Comparison of ENCODE assay signal across 26 cellular contexts in the genomic region with DNA sequence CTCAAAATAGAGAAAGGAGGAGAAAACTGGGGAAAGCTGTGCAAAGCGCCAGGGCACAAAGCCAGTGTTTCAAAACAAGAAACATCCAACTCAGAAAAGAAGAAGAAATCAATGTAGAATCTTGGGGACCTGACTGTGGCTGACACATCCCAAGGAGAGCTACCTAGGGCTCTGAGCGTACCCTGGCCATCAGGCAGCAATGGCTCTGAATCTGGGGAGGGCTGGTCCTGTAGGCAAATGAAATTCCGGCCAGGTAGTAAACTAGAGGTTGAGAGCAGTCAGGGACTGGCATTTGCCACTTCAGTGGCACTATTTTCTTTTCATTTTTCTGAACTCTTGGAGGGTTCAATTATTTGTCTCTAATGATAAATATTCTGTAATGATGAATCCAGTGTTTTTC.
"Had no signal": no experiment of that assay in that cellular context is flagged by ENCODE, and none has a peak within 500 bp of the region (broad histone marks: within the 10 kb centered on the region; RNA-seq: fewer than 3 reads in every experiment).

No MANE protein-coding gene starts in this region.

- DNase-seq: colonic mucosa; cortex of kidney; effector CD8-positive, alpha-beta T cell; effector memory CD8-positive, alpha-beta T cell; endodermal cell; erythroblast; esophagus squamous epithelium; foreskin fibroblast; foreskin melanocyte; heart left ventricle; hypothalamus; left cardiac atrium; left lung; left ventricle myocardium superior; mammary epithelial cell; mucosa of descending colon; naive B cell; naive thymus-derived CD8-positive, alpha-beta T cell had no signal

- H3K27ac Mint-ChIP-seq: dendritic cell treated with granulocyte-macrophage colony-stimulating factor and Interleukin-4, amounts not matched to agents 40 ng/mL and 50 ng/mL, for 4 days; effector memory CD8-positive, alpha-beta T cell; endodermal cell; memory B cell; mesothelial cell of epicardium; naive B cell; naive thymus-derived CD8-positive, alpha-beta T cell had no signal

- H3K36me3 ChIP-seq: colonic mucosa, esophagus squamous epithelium, gastroesophageal sphincter, heart left ventricle, left lung had no signal

- H3K9me3 ChIP-seq: colonic mucosa, esophagus squamous epithelium, gastroesophageal sphincter, heart left ventricle, left lung, mucosa of descending colon had no signal

- H3K4me3 ChIP-seq: colonic mucosa, esophagus squamous epithelium, gastroesophageal sphincter, heart left ventricle, hepatocyte, left lung, lung, mucosa of descending colon had no signal

- ATAC-seq: effector memory CD8-positive, alpha-beta T cell; esophagus mucosa; gastroesophageal sphincter; heart left ventricle; left cardiac atrium; left lung; left ventricle myocardium superior; mucosa of descending colon; naive thymus-derived CD8-positive, alpha-beta T cell had no signal

- H3K27me3 ChIP-seq: colonic mucosa, esophagus squamous epithelium, gastroesophageal sphincter, heart left ventricle, hepatocyte, left lung had no signal

- H3K4me1 ChIP-seq: colonic mucosa, esophagus squamous epithelium, gastroesophageal sphincter, heart left ventricle, left lung had no signal

- H3K4me3 Mint-ChIP-seq: dendritic cell treated with granulocyte-macrophage colony-stimulating factor and Interleukin-4, amounts not matched to agents 40 ng/mL and 50 ng/mL, for 4 days; effector memory CD8-positive, alpha-beta T cell; endodermal cell; memory B cell; mesothelial cell of epicardium; naive B cell; naive thymus-derived CD8-positive, alpha-beta T cell had no signal

- H3K27me3 Mint-ChIP-seq: dendritic cell treated with granulocyte-macrophage colony-stimulating factor and Interleukin-4, amounts not matched to agents 40 ng/mL and 50 ng/mL, for 4 days; memory B cell had no signal

- H3K27ac ChIP-seq: colonic mucosa, epithelial cell of prostate, esophagus squamous epithelium, gastroesophageal sphincter, heart left ventricle, hepatocyte, left lung had no signal

- H3K36me3 Mint-ChIP-seq: memory B cell; mesothelial cell of epicardium; naive B cell; naive thymus-derived CD8-positive, alpha-beta T cell had no signal

- H3K4me1 Mint-ChIP-seq: memory B cell; mesothelial cell of epicardium; naive B cell; naive thymus-derived CD8-positive, alpha-beta T cell had no signal

- H3K9me3 Mint-ChIP-seq: dendritic cell treated with granulocyte-macrophage colony-stimulating factor and Interleukin-4, amounts not matched to agents 40 ng/mL and 50 ng/mL, for 4 days; effector memory CD8-positive, alpha-beta T cell; endodermal cell; memory B cell; mesothelial cell of epicardium had no signal
